1 cellular context compared by ENCODE assay signal in the genomic region with DNA sequence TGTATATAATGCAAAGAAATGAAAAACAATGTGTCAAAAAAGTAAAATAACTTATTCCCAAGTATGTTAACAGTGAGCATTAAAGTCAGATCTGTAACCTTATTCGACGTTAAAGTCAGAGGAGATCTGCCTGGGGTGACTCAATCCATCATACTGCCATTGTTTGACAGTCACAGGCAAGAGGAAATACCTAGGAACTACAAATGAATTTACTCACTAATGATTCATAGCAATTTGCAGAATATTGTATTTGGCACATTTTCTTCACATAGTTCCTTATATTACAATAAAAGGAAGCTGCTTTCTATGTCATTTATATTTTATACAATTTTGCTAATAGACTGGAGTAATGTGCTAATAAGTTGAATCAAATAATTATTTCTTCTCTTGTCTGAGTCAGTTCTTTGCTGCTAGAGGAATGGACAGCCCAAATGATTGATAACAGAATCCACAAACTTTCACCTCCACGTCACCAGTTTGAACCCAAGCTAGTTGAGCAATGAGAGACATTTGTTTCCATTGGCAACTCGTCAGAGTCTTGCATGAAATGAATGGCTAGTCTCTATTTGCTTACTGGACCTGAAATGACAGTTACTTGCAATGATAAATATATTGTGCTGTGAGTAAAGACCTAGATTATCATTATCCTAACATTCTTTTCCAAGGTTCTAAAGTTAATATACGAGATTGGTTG.
A peak's percentile ranks its signal among the peaks of the same experiment; 100 is the strongest.
TF ChIP-seq lines count a peak whose summit lies in the region.

No MANE protein-coding gene starts in this region.

TF ChIP-seq in K562, 482 proteins besides CTCF, POLR2A, EP300 and RAD21 (continued from another document):
- TF ChIP-seq RFX1 (IDR thresholded peaks at IDR 0.05), result peak; percentile 10; the same call in 1 of the 2 replicates
TF ChIP-seq in K562: peak in this region for 2.
